Comparison of ENCODE assay signal across 20 cellular contexts in the genomic region with DNA sequence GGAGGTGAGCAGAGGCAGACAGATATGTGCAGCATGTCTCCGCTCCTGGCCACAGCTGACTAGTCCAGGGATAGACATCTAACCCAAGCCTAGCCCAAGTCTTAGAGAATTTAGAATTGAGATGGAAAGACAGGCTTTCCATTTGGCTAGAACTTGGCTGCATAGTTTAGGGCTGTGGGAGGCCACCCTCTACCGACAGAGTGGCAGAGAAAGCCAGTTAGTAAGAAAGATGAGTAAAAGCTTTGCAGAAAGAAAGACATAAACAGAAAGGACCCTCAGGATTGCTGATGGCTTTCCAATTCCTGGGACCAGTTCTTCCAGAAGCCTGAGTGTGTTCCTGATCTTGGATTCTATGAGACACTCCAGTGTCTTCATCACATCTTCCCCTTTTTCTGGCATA.
DNase-seq lines count a peak whose midpoint lies in the region; ATAC-seq and TF ChIP-seq lines count a peak whose summit lies in the region.
"Had no signal": no experiment of that assay in that cellular context is flagged by ENCODE, and none has a peak within 500 bp of the region (broad histone marks: within the 10 kb centered on the region; RNA-seq: fewer than 3 reads in every experiment).

No MANE protein-coding gene starts in this region.

- intact Hi-C loops in CD14-positive monocyte (cut with micrococcal nuclease): no loop called here
- intact Hi-C loops in sigmoid colon (cut with DNase I): no loop called here

- no peak for DNase-seq in CD14-positive monocyte (ENCODE audit: low spot score)
- no peak for DNase-seq in WTC11 (ENCODE audit: low spot score)
- peak; percentile 34 for DNase-seq in inferior parietal cortex (ENCODE audit: extremely low spot score)
- DNase-seq in sigmoid colon: no peak
- no peak for DNase-seq in endodermal cell
- no peak for DNase-seq in activated CD4-positive, alpha-beta T cell treated with anti-CD3 and anti-CD28 coated beads, Interleukin-2, amount 50 U/mL, for 48 hours
- DNase-seq: activated naive CD4-positive, alpha-beta T cell treated with anti-CD3 and anti-CD28 coated beads, Interleukin-2, amount 10 ng/mL, durations not matched to agents 7 days and 5 days; activated T-cell treated with anti-CD3 and anti-CD28 coated beads, Interleukin-2, amount 50 U/mL, for 4 hours; cerebellar nuclear complex; NCI-H1048; NCI-H2029; NCI-H345; PC-9; retina; stimulated activated CD4-positive, alpha-beta T cell treated with anti-CD3 and anti-CD28 coated beads, Interleukin-12 subunit alpha, Interleukin-12 subunit beta, amount 100 ng/mL, for 4 hours; testis; WERI-Rb-1 had no signal

- H3K27me3 Mint-ChIP-seq in CD14-positive monocyte (ENCODE audit: low read depth in 3 of 3): no peaks in the 10 kb centered on the region
- no peaks in the 10 kb centered on the region for H3K27me3 Mint-ChIP-seq in WTC11 (ENCODE audit: low read depth)
- H3K27me3 Mint-ChIP-seq in endodermal cell (ENCODE audit: insufficient read depth): no peaks in the 10 kb centered on the region
- H3K27me3 Mint-ChIP-seq: activated naive CD4-positive, alpha-beta T cell treated with anti-CD3 and anti-CD28 coated beads, Interleukin-2, amount 10 ng/mL, durations not matched to agents 7 days and 5 days had no signal

- H3K9me3 Mint-ChIP-seq in CD14-positive monocyte (no peaks in the 10 kb centered on the region), WTC11 (peaks cover 20% of the 10 kb centered on the region), endodermal cell (peaks cover 13% of the 10 kb centered on the region)
- H3K9me3 Mint-ChIP-seq: activated T-cell treated with anti-CD3 and anti-CD28 coated beads, Interleukin-2, amount 50 U/mL, for 4 hours had no signal

- POLR2A ChIA-PET in WTC11 (lab: Charles Lee): no interaction called here

- H3K27me3 ChIP-seq in sigmoid colon (no peaks in the 10 kb centered on the region), endodermal cell (ENCODE audit: control insufficient read depth, insufficient read depth, low read length, poor library complexity, severe bottlenecking) (no peaks in the 10 kb centered on the region)
- H3K27me3 ChIP-seq: SJSA1, testis had no signal

- no peak for TF ChIP-seq POLR2A in sigmoid colon (IDR thresholded peaks at IDR 0.05)

- peaks cover 0 to 33% (median 29%) of the 10 kb centered on the region in 4 donors for H3K4me1 ChIP-seq in sigmoid colon
- no peaks in the 10 kb centered on the region for H3K4me1 ChIP-seq in endodermal cell (ENCODE audit: control insufficient read depth, insufficient read depth, low read length)

- ATAC-seq in WTC11 (no peak), GM21526 (IDR thresholded peaks at IDR 0.05; ENCODE audit: low FRiP score, unreplicated experiment) (no peak)
- ATAC-seq: K562 had no signal

- H3K36me3 ChIP-seq in sigmoid colon (no peaks in the 10 kb centered on the region), endodermal cell (ENCODE audit: control insufficient read depth, insufficient read depth, low read length) (no peaks in the 10 kb centered on the region)
- H3K36me3 ChIP-seq: SJSA1, WERI-Rb-1 had no signal

- H3K4me3 Mint-ChIP-seq in CD14-positive monocyte (no peak overlapping the region), WTC11 (no peak overlapping the region), endodermal cell (no peak overlapping the region)
- H3K4me3 Mint-ChIP-seq: activated naive CD4-positive, alpha-beta T cell treated with anti-CD3 and anti-CD28 coated beads, Interleukin-2, amount 10 ng/mL, durations not matched to agents 7 days and 5 days; activated T-cell treated with anti-CD3 and anti-CD28 coated beads, Interleukin-2, amount 50 U/mL, for 4 hours had no signal

- peak overlapping the region in 6 of 7 donors; percentile 64 to 89 (median 82) for H3K27ac Mint-ChIP-seq in CD14-positive monocyte
- H3K27ac Mint-ChIP-seq in WTC11: peak overlapping the region; percentile 44; the same call in 1 of the 2 replicates
- no peak overlapping the region for H3K27ac Mint-ChIP-seq in endodermal cell
- H3K27ac Mint-ChIP-seq: activated naive CD4-positive, alpha-beta T cell treated with anti-CD3 and anti-CD28 coated beads, Interleukin-2, amount 10 ng/mL, durations not matched to agents 7 days and 5 days had no signal

- H3K4me3 ChIP-seq in sigmoid colon (no peak overlapping the region), endodermal cell (ENCODE audit: low read length) (no peak overlapping the region)
- H3K4me3 ChIP-seq: K562, PC-9, SJSA1, testis had no signal

- no peak overlapping the region for H3K9ac ChIP-seq in endodermal cell (ENCODE audit: extremely low read depth, low read length, poor library complexity, severe bottlenecking)

- H3K9me3 ChIP-seq in sigmoid colon: no peaks in the 10 kb centered on the region
- no peaks in the 10 kb centered on the region for H3K9me3 ChIP-seq in endodermal cell (ENCODE audit: control insufficient read depth, low read length)
- H3K9me3 ChIP-seq: SJSA1, testis had no signal

- peak overlapping the region; percentile 26 to 78 (median 68) for H3K27ac ChIP-seq in sigmoid colon
- no peak overlapping the region for H3K27ac ChIP-seq in endodermal cell (ENCODE audit: low read depth, low read length)
- H3K27ac ChIP-seq: PC-9, SJSA1, testis, WERI-Rb-1 had no signal

- H3K36me3 Mint-ChIP-seq in CD14-positive monocyte (peaks cover 6 to 19% of the 10 kb centered on the region in 2 donors), WTC11 (0 out of 2 replicates have a peak, but pooled peaks cover 4% of the 10 kb centered on the region), endodermal cell (ENCODE audit: low read depth) (peaks cover 2% of the 10 kb centered on the region)

- WGBS in sigmoid colon, 2 donors: 86 to 95% methylated on average over 2 of the region's 2 CpGs
- 88% methylated on average over 2 of the region's 2 CpGs; no CpG with 5 or more reads in 1 of the 2 experiments for WGBS in endodermal cell (ENCODE audit: insufficient coverage in 1 of 2, insufficient read length in 1 of 2), 2 experiments

- TF ChIP-seq EP300 in sigmoid colon (IDR thresholded peaks at IDR 0.05): no peak

- TF ChIP-seq CTCF in CD14-positive monocyte (IDR thresholded peaks at IDR 0.05) (no peak), WTC11 (IDR thresholded peaks at IDR 0.05) (no peak), sigmoid colon (IDR thresholded peaks at IDR 0.05) (no peak), endodermal cell (conservative IDR thresholded peaks at IDR 0.05) (no peak)

- H3K4me1 Mint-ChIP-seq in CD14-positive monocyte: peaks cover 34% of the 10 kb centered on the region
- H3K4me1 Mint-ChIP-seq in WTC11: peaks cover 23% of the 10 kb centered on the region
- H3K4me1 Mint-ChIP-seq in endodermal cell: peaks cover 7% of the 10 kb centered on the region

- CTCF ChIA-PET in WTC11 (lab: Charles Lee): interaction anchor here (1.4 kb wide), 1 partner anchor 86 kb away, joined by 3 read pairs; no protein-coding TSS in a partner anchor

TF ChIP-seq in WTC11, 78 proteins besides CTCF, POLR2A, EP300 and RAD21 (continues in another document):
- TF ChIP-seq, protein P1, sequence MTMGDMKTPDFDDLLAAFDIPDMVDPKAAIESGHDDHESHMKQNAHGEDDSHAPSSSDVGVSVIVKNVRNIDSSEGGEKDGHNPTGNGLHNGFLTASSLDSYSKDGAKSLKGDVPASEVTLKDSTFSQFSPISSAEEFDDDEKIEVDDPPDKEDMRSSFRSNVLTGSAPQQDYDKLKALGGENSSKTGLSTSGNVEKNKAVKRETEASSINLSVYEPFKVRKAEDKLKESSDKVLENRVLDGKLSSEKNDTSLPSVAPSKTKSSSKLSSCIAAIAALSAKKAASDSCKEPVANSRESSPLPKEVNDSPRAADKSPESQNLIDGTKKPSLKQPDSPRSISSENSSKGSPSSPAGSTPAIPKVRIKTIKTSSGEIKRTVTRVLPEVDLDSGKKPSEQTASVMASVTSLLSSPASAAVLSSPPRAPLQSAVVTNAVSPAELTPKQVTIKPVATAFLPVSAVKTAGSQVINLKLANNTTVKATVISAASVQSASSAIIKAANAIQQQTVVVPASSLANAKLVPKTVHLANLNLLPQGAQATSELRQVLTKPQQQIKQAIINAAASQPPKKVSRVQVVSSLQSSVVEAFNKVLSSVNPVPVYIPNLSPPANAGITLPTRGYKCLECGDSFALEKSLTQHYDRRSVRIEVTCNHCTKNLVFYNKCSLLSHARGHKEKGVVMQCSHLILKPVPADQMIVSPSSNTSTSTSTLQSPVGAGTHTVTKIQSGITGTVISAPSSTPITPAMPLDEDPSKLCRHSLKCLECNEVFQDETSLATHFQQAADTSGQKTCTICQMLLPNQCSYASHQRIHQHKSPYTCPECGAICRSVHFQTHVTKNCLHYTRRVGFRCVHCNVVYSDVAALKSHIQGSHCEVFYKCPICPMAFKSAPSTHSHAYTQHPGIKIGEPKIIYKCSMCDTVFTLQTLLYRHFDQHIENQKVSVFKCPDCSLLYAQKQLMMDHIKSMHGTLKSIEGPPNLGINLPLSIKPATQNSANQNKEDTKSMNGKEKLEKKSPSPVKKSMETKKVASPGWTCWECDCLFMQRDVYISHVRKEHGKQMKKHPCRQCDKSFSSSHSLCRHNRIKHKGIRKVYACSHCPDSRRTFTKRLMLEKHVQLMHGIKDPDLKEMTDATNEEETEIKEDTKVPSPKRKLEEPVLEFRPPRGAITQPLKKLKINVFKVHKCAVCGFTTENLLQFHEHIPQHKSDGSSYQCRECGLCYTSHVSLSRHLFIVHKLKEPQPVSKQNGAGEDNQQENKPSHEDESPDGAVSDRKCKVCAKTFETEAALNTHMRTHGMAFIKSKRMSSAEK (CRISPR knock-in tag; IDR thresholded peaks at IDR 0.05; ENCODE audit: borderline replicate concordance): no peak
- TF ChIP-seq NR1H2 (CRISPR knock-in tag; IDR thresholded peaks at IDR 0.05): no peak
- TF ChIP-seq, protein P2, sequence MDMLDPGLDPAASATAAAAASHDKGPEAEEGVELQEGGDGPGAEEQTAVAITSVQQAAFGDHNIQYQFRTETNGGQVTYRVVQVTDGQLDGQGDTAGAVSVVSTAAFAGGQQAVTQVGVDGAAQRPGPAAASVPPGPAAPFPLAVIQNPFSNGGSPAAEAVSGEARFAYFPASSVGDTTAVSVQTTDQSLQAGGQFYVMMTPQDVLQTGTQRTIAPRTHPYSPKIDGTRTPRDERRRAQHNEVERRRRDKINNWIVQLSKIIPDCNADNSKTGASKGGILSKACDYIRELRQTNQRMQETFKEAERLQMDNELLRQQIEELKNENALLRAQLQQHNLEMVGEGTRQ (CRISPR knock-in tag; IDR thresholded peaks at IDR 0.05): no peak
- TF ChIP-seq, protein P3, sequence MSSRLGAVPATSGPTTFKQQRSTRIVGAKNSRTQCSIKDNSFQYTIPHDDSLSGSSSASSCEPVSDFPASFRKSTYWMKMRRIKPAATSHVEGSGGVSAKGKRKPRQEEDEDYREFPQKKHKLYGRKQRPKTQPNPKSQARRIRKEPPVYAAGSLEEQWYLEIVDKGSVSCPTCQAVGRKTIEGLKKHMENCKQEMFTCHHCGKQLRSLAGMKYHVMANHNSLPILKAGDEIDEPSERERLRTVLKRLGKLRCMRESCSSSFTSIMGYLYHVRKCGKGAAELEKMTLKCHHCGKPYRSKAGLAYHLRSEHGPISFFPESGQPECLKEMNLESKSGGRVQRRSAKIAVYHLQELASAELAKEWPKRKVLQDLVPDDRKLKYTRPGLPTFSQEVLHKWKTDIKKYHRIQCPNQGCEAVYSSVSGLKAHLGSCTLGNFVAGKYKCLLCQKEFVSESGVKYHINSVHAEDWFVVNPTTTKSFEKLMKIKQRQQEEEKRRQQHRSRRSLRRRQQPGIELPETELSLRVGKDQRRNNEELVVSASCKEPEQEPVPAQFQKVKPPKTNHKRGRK (CRISPR knock-in tag; IDR thresholded peaks at IDR 0.05; ENCODE audit: borderline replicate concordance): no peak
